8 cellular contexts compared by ENCODE assay signal in the genomic region with DNA sequence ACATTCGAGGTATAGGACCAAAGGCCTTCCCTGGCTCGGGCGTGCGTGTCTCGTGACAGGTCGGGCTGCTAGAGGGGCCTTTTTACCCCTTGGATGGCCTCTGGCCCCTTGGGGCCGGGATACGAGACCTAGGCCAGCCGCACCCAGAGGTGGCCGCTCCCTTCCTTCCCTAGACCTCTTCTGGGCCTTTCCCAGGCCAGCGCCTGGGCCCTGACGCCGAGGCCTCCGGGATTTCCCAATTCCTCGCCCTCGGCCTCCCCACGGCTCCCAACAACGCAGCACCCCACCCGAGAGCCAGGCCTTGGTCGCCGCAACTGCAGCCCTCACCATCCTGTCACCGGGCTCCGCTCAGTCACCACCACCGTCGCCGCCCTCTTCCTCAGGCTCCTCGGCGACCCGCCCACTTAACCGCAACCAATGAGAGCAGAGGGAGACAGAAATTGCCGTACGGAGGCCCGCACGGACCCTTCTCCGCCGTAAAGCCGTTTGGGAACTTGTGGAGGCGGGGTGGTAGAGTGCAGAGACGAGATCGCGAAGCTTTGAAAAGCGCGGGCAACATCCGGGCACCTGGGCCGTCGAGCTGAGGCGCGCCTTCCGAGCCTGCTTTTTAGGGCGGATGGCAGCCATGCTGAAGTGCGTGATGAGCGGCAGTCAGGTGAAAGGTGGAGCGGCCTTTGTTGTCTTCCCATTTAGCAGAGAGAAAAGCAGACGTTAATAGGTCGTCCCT. TPM values are rescaled to one million over a fixed set of nuclear protein-coding genes. Genes with fewer than 3 reads are reported as not detected.
DNase-seq lines count a peak whose midpoint lies in the region; ATAC-seq and TF ChIP-seq lines count a peak whose summit lies in the region.

A gene (plus strand): TSS at position 610 of the 727 bp plus-strand sequence. CDS start 7 bp downstream, at position 617.
A gene (minus strand): TSS at position 390 of the 727 bp plus-strand sequence. CDS start 60 bp downstream, at position 330.

- H3K9me2 ChIP-seq in OCI-LY7 (ENCODE audit: insufficient read depth, low read length), result no peaks in the 10 kb centered on the region

- peak within 1 kb of the TSS; percentile 93 for H2AFZ ChIP-seq in IMR-90 (replicated peaks; ENCODE audit: low read length, poor library complexity)
- peak within 1 kb of the TSS; percentile 89 for H2AFZ ChIP-seq in OCI-LY7 (ENCODE audit: low read length)

- no peak for TF ChIP-seq CTCF in IMR-90 (conservative IDR thresholded peaks at IDR 0.05; ENCODE audit: low read depth, low read length)
- 0 out of 2 replicates have a peak, but pooled peaks have one; percentile 4 for TF ChIP-seq CTCF in OCI-LY7 (conservative IDR thresholded peaks at IDR 0.05; ENCODE audit: low read length)
- TF ChIP-seq CTCF in epithelial cell of esophagus (IDR thresholded peaks at IDR 0.05; ENCODE audit: insufficient read depth, low read depth, low read length, missing control alignments), result no peak

- H3K4me2 ChIP-seq in IMR-90 (ENCODE audit: low read depth, low read length) (peak within 1 kb of the TSS; percentile 82), OCI-LY7 (ENCODE audit: low read length) (peak within 1 kb of the TSS; percentile 67)

- peak within 1 kb of the TSS; percentile 56; the same call in 1 of the 2 replicates for H3K56ac ChIP-seq in IMR-90 (ENCODE audit: extremely low read depth, insufficient read depth, low read length)

- H2BK5ac ChIP-seq in IMR-90 (ENCODE audit: low read depth, low read length, poor library complexity, severe bottlenecking), result peak within 1 kb of the TSS; percentile 43

- peak within 1 kb of the TSS; percentile 91 for H2AK9ac ChIP-seq in IMR-90 (replicated peaks; ENCODE audit: low read depth, low read length, poor library complexity)

- ATAC-seq in GM21529 (IDR thresholded peaks at IDR 0.05; ENCODE audit: unreplicated experiment), result peak; percentile 91
- ATAC-seq in IMR-90 (ENCODE audit: low read depth), result peak; percentile 99

- H3K9me3 ChIP-seq in IMR-90 (ENCODE audit: control insufficient read depth, insufficient read depth, low read length) (no peaks in the 10 kb centered on the region), OCI-LY7 (ENCODE audit: low read length) (no peaks in the 10 kb centered on the region), mononuclear cell (ENCODE audit: low read depth, low read length) (no peaks in the 10 kb centered on the region)

- POLR2A ChIA-PET in IMR-90 (lab: Charles Lee; ENCODE audit: unreplicated experiment) (interaction anchor here (0.6 kb wide), 1 partner anchor 21 kb away, joined by 3 read pairs; no protein-coding TSS in a partner anchor), OCI-LY7 (lab: Charles Lee) (interaction anchor here (0.6 to 2.3 kb wide), 4 partner anchors 34 to 66 kb away, joined by 3 to 11 read pairs (median 8); a partner anchor contains a TSS)

- peak within 1 kb of the TSS; percentile 71 for H3K27ac ChIP-seq in IMR-90 (ENCODE audit: insufficient read depth, low read length)
- peak within 1 kb of the TSS; percentile 80 for H3K27ac ChIP-seq in OCI-LY7 (ENCODE audit: low read depth, low read length, poor library complexity, severe bottlenecking)

- H4K5ac ChIP-seq in IMR-90 (ENCODE audit: low read depth, low read length), result peak within 1 kb of the TSS; percentile 91

- peak within 1 kb of the TSS; percentile 71 for H3K14ac ChIP-seq in IMR-90 (replicated peaks; ENCODE audit: low read depth, low read length)

- H3K79me1 ChIP-seq in IMR-90 (ENCODE audit: low read depth in 1 of 2, low read length in 2 of 2), result peaks cover 7 to 20% of the 10 kb centered on the region in 2 experiments; a peak in 2 of 4 replicates

- H4K20me1 ChIP-seq in IMR-90 (ENCODE audit: insufficient read depth, low read length) (peaks cover 2% of the 10 kb centered on the region), OCI-LY7 (ENCODE audit: insufficient read depth, low read length) (no peaks in the 10 kb centered on the region)

- H2BK15ac ChIP-seq in IMR-90 (ENCODE audit: low read depth, low read length), result peak within 1 kb of the TSS; percentile 30; the same call in 2 of the 3 replicates

- peaks cover 45% of the 10 kb centered on the region for H3K79me2 ChIP-seq in OCI-LY7 (ENCODE audit: insufficient read depth, low read depth, low read length)

- peak within 1 kb of the TSS; percentile 73 for H3K9ac ChIP-seq in IMR-90 (ENCODE audit: low read depth, low read length)

- peak within 1 kb of the TSS; percentile 73 for H2AK5ac ChIP-seq in IMR-90 (ENCODE audit: low read depth, low read length)

- peak; percentile 87 for TF ChIP-seq POLR2A in IMR-90 (IDR thresholded peaks at IDR 0.05; ENCODE audit: low read depth, low read length)

- peaks cover 3% of the 10 kb centered on the region for H3K9me1 ChIP-seq in IMR-90 (ENCODE audit: insufficient read depth, low read length)

- BruUV-seq in IMR-90 (replicated peaks; lab: Mats Ljungman, UMichigan), result no TSS peak
- no TSS peak for BruUV-seq in OCI-LY7 (replicated peaks; lab: Mats Ljungman, UMichigan)

- CTCF ChIA-PET in IMR-90 (lab: Yijun Ruan, JAX) (interaction anchor here (0.6 to 0.7 kb wide), 2 partner anchors 32 to 40 kb away, joined by 3 to 4 read pairs; no protein-coding TSS in a partner anchor), OCI-LY7 (lab: Charles Lee; ENCODE audit: unreplicated experiment) (no interaction called here)

- H3K27me3 ChIP-seq in IMR-90 (ENCODE audit: control insufficient read depth, insufficient read depth, low read length) (no peaks in the 10 kb centered on the region), mononuclear cell (ENCODE audit: insufficient read depth, low read length) (no peaks in the 10 kb centered on the region)

- H4K91ac ChIP-seq in IMR-90 (ENCODE audit: insufficient read depth, low read depth, low read length), result peak within 1 kb of the TSS; percentile 65

- dilution Hi-C loops in IMR-90 (cut with HindIII; ENCODE audit: low sequenced_read_pairs, unreplicated experiment), result no loop called here

- peak within 1 kb of the TSS; percentile 88 for H3K4ac ChIP-seq in IMR-90 (ENCODE audit: low read depth, low read length)

- H3K18ac ChIP-seq in IMR-90 (ENCODE audit: low read depth, low read length), result peak within 1 kb of the TSS; percentile 18; the same call in 1 of the 2 replicates

- TF ChIP-seq RAD21 in IMR-90 (IDR thresholded peaks at IDR 0.05; ENCODE audit: low read length), result no peak

- H2BK120ac ChIP-seq in IMR-90 (ENCODE audit: low read depth, low read length), result peak within 1 kb of the TSS; percentile 70; the same call in 1 of the 2 replicates

- in situ Hi-C loops in IMR-90 (cut with MboI; ENCODE audit: low sequenced_read_pairs), result no loop called here

- peak within 1 kb of the TSS; percentile 18 for H3K23ac ChIP-seq in IMR-90 (ENCODE audit: low read depth, low read length)

- H3K36me3 ChIP-seq in IMR-90 (ENCODE audit: control insufficient read depth, insufficient read depth, low read length), result no peaks in the 10 kb centered on the region
- peaks cover 26% of the 10 kb centered on the region for H3K36me3 ChIP-seq in OCI-LY7 (ENCODE audit: insufficient read depth, low read length)

- intact Hi-C loops in IMR-90 (cut with micrococcal nuclease), result loop anchor here (5.0 kb wide), 1 partner anchor 385 kb away; no protein-coding TSS in a partner anchor
- intact Hi-C loops in OCI-LY7 (cut with micrococcal nuclease; ENCODE audit: unreplicated experiment), result loop anchor here (1.0 to 2.0 kb wide), 2 partner anchors 34 to 51 kb away; a partner anchor contains a TSS

- DNase-seq in DMS114 treated with DMSO at 0.1 percent for 48 hours (lab: John Stamatoyannopoulos, UW; ENCODE audit: unreplicated experiment) (peak; percentile 99), IMR-90 (peak; percentile 98), OCI-LY7 (ENCODE audit: low spot score) (peak; percentile 99), activated T-cell treated with anti-CD3 and anti-CD28 coated beads for 4 hours (peak; percentile 98), epithelial cell of esophagus (ENCODE audit: low read depth) (peak; percentile 99)
- DNase-seq in stimulated activated CD8-positive, alpha-beta memory T cell treated with anti-CD3 and anti-CD28 coated beads, Interleukin-2, amount 100 ng/mL, for 48 hours (ENCODE audit: low read depth in 2 of 2), result peak; percentile 96 to 98

- peak within 1 kb of the TSS; percentile 30; the same call in 1 of the 2 replicates for H2BK20ac ChIP-seq in IMR-90 (ENCODE audit: low read depth, low read length)

- H3K4me1 ChIP-seq in IMR-90 (ENCODE audit: control insufficient read depth, insufficient read depth, low read length), result no peaks in the 10 kb centered on the region
- H3K4me1 ChIP-seq in OCI-LY7 (ENCODE audit: insufficient read depth, low read length, poor library complexity, severe bottlenecking), result peaks cover 29% of the 10 kb centered on the region
- peaks cover 31% of the 10 kb centered on the region for H3K4me1 ChIP-seq in mononuclear cell (ENCODE audit: insufficient read depth, low read length)

- H4K8ac ChIP-seq in IMR-90 (ENCODE audit: low read depth in 2 of 2, low read length in 2 of 2), result peak within 1 kb of the TSS; percentile 95

- H3K4me3 ChIP-seq in IMR-90 (ENCODE audit: insufficient read depth, low read depth, low read length) (peak within 1 kb of the TSS; percentile 77), OCI-LY7 (ENCODE audit: low read depth, low read length, poor library complexity, severe bottlenecking) (peak within 1 kb of the TSS; percentile 93), epithelial cell of esophagus (ENCODE audit: low read length) (peak within 1 kb of the TSS; percentile 89), mononuclear cell (ENCODE audit: low read length) (peak within 1 kb of the TSS; percentile 95)

- WGBS in IMR-90 (ENCODE audit: extremely low coverage in 2 of 2, insufficient read length in 1 of 2), 2 experiments, result 0% methylated on average over 25 of the region's 55 CpGs; no CpG with 5 or more reads in 1 of the 2 experiments

RNA-seq across cellular contexts. Expression of the first gene that starts in this region (rescaled TPM):
- total RNA-seq in IMR-90 (2012; rRNA removed) (0.18 and 0.56 TPM in 2 replicates), OCI-LY7 (2022) (1.9 and 3.0 TPM in 2 replicates), mononuclear cell (0.94 TPM)
- 0.09 TPM in 2 replicates for polyA plus RNA-seq in IMR-90 (2012; rRNA removed)
- polyA plus RNA-seq in IMR-90 (2012; cell fraction: cytosol; rRNA removed), result 0.03 and 0.05 TPM in 2 replicates
- 0.14 and 0.18 TPM in 2 replicates for polyA plus RNA-seq in IMR-90 (2012; cell fraction: nucleus; rRNA removed; ENCODE audit: low replicate concordance)
- total RNA-seq in OCI-LY7 (2014; rRNA removed; shearing (Covaris generic)), result 0.46 and 0.76 TPM in 2 replicates

RNA-seq across cellular contexts. Expression of the second gene that starts in this region (rescaled TPM):
- total RNA-seq in IMR-90 (2012; rRNA removed) (102 and 150 TPM in 2 replicates), OCI-LY7 (2022) (162 and 168 TPM in 2 replicates), mononuclear cell (46.0 TPM)
- 116 and 122 TPM in 2 replicates for polyA plus RNA-seq in IMR-90 (2012; rRNA removed)
- polyA plus RNA-seq in IMR-90 (2012; cell fraction: cytosol; rRNA removed), result 34.1 and 39.8 TPM in 2 replicates
- polyA plus RNA-seq in IMR-90 (2012; cell fraction: nucleus; rRNA removed; ENCODE audit: low replicate concordance), result 19.2 and 229 TPM in 2 replicates
- 52.3 and 80.3 TPM in 2 replicates for total RNA-seq in OCI-LY7 (2014; rRNA removed; shearing (Covaris generic))

Comparison
In these comparisons a context has a peak if more than half of its experiments do, and no peak if none do; other contexts are left out.
1. Peak in every context shown above with its lines: DNase-seq, ATAC-seq, H3K4me3 ChIP-seq and H3K27ac ChIP-seq.